In genomic region chr17:62847426-62847825, GRCh38 we compare ENCODE assay signal across 31 cellular contexts. TPM values are rescaled to one million over a fixed set of nuclear protein-coding genes. Genes with fewer than 3 reads are reported as not detected.
"Had no signal": no experiment of that assay in that cellular context is flagged by ENCODE, and none has a peak within 500 bp of the region (broad histone marks: within the 10 kb centered on the region; RNA-seq: fewer than 3 reads in every experiment).

No MANE protein-coding gene starts in this region.

- H3K9ac ChIP-seq: KMS-11, SK-N-SH had no signal

- H3K36me3 Mint-ChIP-seq: activated naive CD4-positive, alpha-beta T cell treated with anti-CD3 and anti-CD28 coated beads, Interleukin-2, amount 50 U/mL, for 72 hours; brain had no signal

- H3K4me1 Mint-ChIP-seq: activated CD4-positive, alpha-beta T cell treated with anti-CD3 and anti-CD28 coated beads, Interleukin-2, amount 10 ng/mL, durations not matched to agents 24 days and 14 days; brain had no signal

- H3K27ac Mint-ChIP-seq: activated CD4-positive, alpha-beta T cell treated with anti-CD3 and anti-CD28 coated beads, Interleukin-2, amount 10 ng/mL, durations not matched to agents 24 days and 14 days; activated CD8-positive, alpha-beta T cell treated with anti-CD3 and anti-CD28 coated beads for 36 hours; activated naive CD4-positive, alpha-beta T cell treated with anti-CD3 and anti-CD28 coated beads for 36 hours; activated naive CD4-positive, alpha-beta T cell treated with anti-CD3 and anti-CD28 coated beads, Interleukin-2, amount 50 U/mL, for 72 hours; activated T-helper 1 cell treated with anti-CD3 and anti-CD28 coated beads, Interleukin-12 subunit alpha, Interleukin-12 subunit beta, Interleukin-2, Interleukin-4 antibody, amounts not matched to agents 30 ng/mL and 10 ng/mL and 1 ng/mL, durations not matched to agents 14 hours and 24 hours and 36 hours; T-helper 1 cell treated with Interleukin-12 subunit alpha and Interleukin-12 subunit beta and Interleukin-4 antibody, amounts not matched to agents 30 μg/mL and 1 μg/mL, for 36 hours; T-helper 2 cell treated with Interferon-gamma antibody and Interleukin-4, amounts not matched to agents 5 μg/mL and 100 μg/mL, for 36 hours had no signal

- DNase-seq: activated CD4-positive, alpha-beta T cell treated with anti-CD3 and anti-CD28 coated beads, Interleukin-2, amount 10 ng/mL, durations not matched to agents 24 days and 14 days; activated CD4-positive, alpha-beta T cell treated with anti-CD3 and anti-CD28 coated beads, Interleukin-2, amount 50 U/mL, for 4 hours; activated CD8-positive, alpha-beta memory T cell treated with anti-CD3 and anti-CD28 coated beads, Interleukin-2, amount 50 U/mL, for 4 hours; activated CD8-positive, alpha-beta T cell treated with anti-CD3 and anti-CD28 coated beads for 36 hours; activated gamma-delta T cell treated with Interleukin-2 at 50 U/mL for 16 hours; activated naive CD4-positive, alpha-beta T cell treated with anti-CD3 and anti-CD28 coated beads for 36 hours; activated T-cell treated with anti-CD3 and anti-CD28 coated beads for 4 hours; activated T-cell treated with anti-CD3 and anti-CD28 coated beads, Interleukin-2, amount 50 U/mL, for 4 hours; anterior cingulate cortex; MM.1S; MV-4-11; NCI-H1092; NCI-H1436 treated with DMSO at 0.1 percent for 48 hours; NCI-H1694 treated with DMSO at 0.1 percent for 48 hours; NCI-H2029; NCI-H345; NCI-H524 treated with DMSO at 0.1 percent for 48 hours; SHP77 treated with DMSO at 0.1 percent for 48 hours; SK-N-SH had no signal

- H3K27ac ChIP-seq: adrenal gland, KMS-11, SJSA1 had no signal

- H3K4me3 ChIP-seq: adrenal gland, SJSA1 had no signal

- H3K27me3 Mint-ChIP-seq: activated CD8-positive, alpha-beta T cell treated with anti-CD3 and anti-CD28 coated beads for 36 hours had no signal

- H3K27me3 ChIP-seq: adrenal gland, SJSA1 had no signal

- H3K4me3 Mint-ChIP-seq: activated CD4-positive, alpha-beta T cell treated with anti-CD3 and anti-CD28 coated beads, Interleukin-2, amount 10 ng/mL, durations not matched to agents 24 days and 14 days; activated CD8-positive, alpha-beta T cell treated with anti-CD3 and anti-CD28 coated beads for 36 hours; activated naive CD4-positive, alpha-beta T cell treated with anti-CD3 and anti-CD28 coated beads for 36 hours; activated T-cell treated with anti-CD3 and anti-CD28 coated beads, Interleukin-2, amount 50 U/mL, for 4 hours; activated T-helper 1 cell treated with anti-CD3 and anti-CD28 coated beads, Interleukin-12 subunit alpha, Interleukin-12 subunit beta, Interleukin-2, Interleukin-4 antibody, amounts not matched to agents 30 ng/mL and 10 ng/mL and 1 ng/mL, durations not matched to agents 14 hours and 24 hours and 36 hours; brain; T-helper 1 cell treated with Interleukin-12 subunit alpha and Interleukin-12 subunit beta and Interleukin-4 antibody, amounts not matched to agents 30 μg/mL and 1 μg/mL, for 36 hours; T-helper 2 cell treated with Interferon-gamma antibody and Interleukin-4, amounts not matched to agents 5 μg/mL and 100 μg/mL, for 36 hours had no signal

- H3K4me1 ChIP-seq: adrenal gland, SJSA1 had no signal

- H3K9me3 ChIP-seq: adrenal gland, SJSA1, SK-N-SH had no signal

- H3K9me3 Mint-ChIP-seq: activated CD4-positive, alpha-beta T cell treated with anti-CD3 and anti-CD28 coated beads, Interleukin-2, amount 10 ng/mL, durations not matched to agents 24 days and 14 days; activated CD8-positive, alpha-beta T cell treated with anti-CD3 and anti-CD28 coated beads for 36 hours; activated naive CD4-positive, alpha-beta T cell treated with anti-CD3 and anti-CD28 coated beads, Interleukin-2, amount 50 U/mL, for 72 hours; activated T-cell treated with anti-CD3 and anti-CD28 coated beads, Interleukin-2, amount 50 U/mL, for 4 hours; activated T-helper 1 cell treated with anti-CD3 and anti-CD28 coated beads, Interleukin-12 subunit alpha, Interleukin-12 subunit beta, Interleukin-2, Interleukin-4 antibody, amounts not matched to agents 30 ng/mL and 10 ng/mL and 1 ng/mL, durations not matched to agents 14 hours and 24 hours and 36 hours; T-helper 1 cell treated with Interleukin-12 subunit alpha and Interleukin-12 subunit beta and Interleukin-4 antibody, amounts not matched to agents 30 μg/mL and 1 μg/mL, for 36 hours; T-helper 2 cell treated with Interferon-gamma antibody and Interleukin-4, amounts not matched to agents 5 μg/mL and 100 μg/mL, for 36 hours had no signal

- H3K36me3 ChIP-seq: adrenal gland, SJSA1 had no signal

- H3K4me2 ChIP-seq: KMS-11, SK-N-SH had no signal

- ATAC-seq: activated CD8-positive, alpha-beta T cell treated with anti-CD3 and anti-CD28 coated beads for 36 hours; activated naive CD4-positive, alpha-beta T cell treated with anti-CD3 and anti-CD28 coated beads, Interleukin-2, amount 50 U/mL, for 72 hours; activated T-cell treated with anti-CD3 and anti-CD28 coated beads, Interleukin-2, amount 50 U/mL, for 4 hours; Panc1 had no signal

RNA-seq across cellular contexts. Expression of gene MARCHF10, which starts 39.3 kb away (rescaled TPM):
- total RNA-seq: activated CD4-positive, alpha-beta T cell treated with anti-CD3 and anti-CD28 coated beads, Interleukin-2, amount 10 ng/mL, durations not matched to agents 24 days and 14 days; activated CD8-positive, alpha-beta T cell treated with anti-CD3 and anti-CD28 coated beads for 36 hours; activated naive CD4-positive, alpha-beta T cell treated with anti-CD3 and anti-CD28 coated beads for 36 hours; activated naive CD4-positive, alpha-beta T cell treated with anti-CD3 and anti-CD28 coated beads, Interleukin-2, amount 50 U/mL, for 72 hours; activated T-cell treated with anti-CD3 and anti-CD28 coated beads, Interleukin-2, amount 50 U/mL, for 4 hours; activated T-helper 1 cell treated with anti-CD3 and anti-CD28 coated beads, Interleukin-12 subunit alpha, Interleukin-12 subunit beta, Interleukin-2, Interleukin-4 antibody, amounts not matched to agents 30 ng/mL and 10 ng/mL and 1 ng/mL, durations not matched to agents 14 hours and 24 hours and 36 hours; adrenal gland; bronchial epithelial cell; NCI-H460; RPMI7951 had no signal
